Comparison of ENCODE assay signal across 1 cellular context in the genomic region with DNA sequence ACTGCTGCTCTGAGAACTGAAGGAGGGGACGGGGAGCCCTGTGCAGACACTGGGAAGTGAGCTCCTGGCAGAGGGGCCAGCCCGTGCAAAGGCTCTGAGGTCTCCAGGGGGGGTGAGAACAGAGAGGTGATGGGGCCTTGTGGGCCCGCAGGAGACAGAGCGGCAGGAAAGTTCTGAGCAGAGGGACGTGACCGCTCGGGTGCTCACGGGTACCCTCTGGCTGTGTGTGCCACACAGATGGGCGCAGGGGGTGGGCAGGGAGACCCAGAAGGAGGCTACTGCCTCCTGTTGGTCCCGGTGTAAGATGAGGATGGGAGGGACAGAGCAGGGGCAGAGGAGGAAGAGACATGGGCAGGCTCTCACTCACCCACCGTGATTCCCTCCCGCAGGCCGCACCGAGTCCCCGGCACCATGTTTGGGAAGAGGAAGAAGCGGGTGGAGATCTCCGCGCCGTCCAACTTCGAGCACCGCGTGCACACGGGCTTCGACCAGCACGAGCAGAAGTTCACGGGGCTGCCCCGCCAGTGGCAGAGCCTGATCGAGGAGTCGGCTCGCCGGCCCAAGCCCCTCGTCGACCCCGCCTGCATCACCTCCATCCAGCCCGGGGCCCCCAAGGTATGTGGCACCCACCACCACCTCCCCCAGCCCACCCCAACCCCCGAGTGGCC.
TF ChIP-seq lines count a peak whose summit lies in the region.

No MANE protein-coding gene starts in this region.

TF ChIP-seq in GM23338, 12 proteins besides CTCF, POLR2A, EP300 and RAD21:
- TF ChIP-seq JUNB (IDR thresholded peaks at IDR 0.05; ENCODE audit: unreplicated experiment) (no peak), POLR2AphosphoS5 (IDR thresholded peaks at IDR 0.05; ENCODE audit: low read depth) (no peak), EZH2phosphoT487 (IDR thresholded peaks at IDR 0.05; ENCODE audit: unreplicated experiment) (no peak), ZNF331 (CRISPR knock-in tag; IDR thresholded peaks at IDR 0.05; ENCODE audit: low read depth) (no peak), STAT1 (IDR thresholded peaks at IDR 0.05; ENCODE audit: unreplicated experiment) (no peak), EZH2 (IDR thresholded peaks at IDR 0.05; ENCODE audit: low read depth, unreplicated experiment) (no peak), ZNF114 (CRISPR knock-in tag; IDR thresholded peaks at IDR 0.05) (no peak), CREB1 (CRISPR knock-in tag; IDR thresholded peaks at IDR 0.05; ENCODE audit: low read depth) (no peak), NANOG (IDR thresholded peaks at IDR 0.05; ENCODE audit: borderline replicate concordance) (no peak)
- TF ChIP-seq, protein P1, sequence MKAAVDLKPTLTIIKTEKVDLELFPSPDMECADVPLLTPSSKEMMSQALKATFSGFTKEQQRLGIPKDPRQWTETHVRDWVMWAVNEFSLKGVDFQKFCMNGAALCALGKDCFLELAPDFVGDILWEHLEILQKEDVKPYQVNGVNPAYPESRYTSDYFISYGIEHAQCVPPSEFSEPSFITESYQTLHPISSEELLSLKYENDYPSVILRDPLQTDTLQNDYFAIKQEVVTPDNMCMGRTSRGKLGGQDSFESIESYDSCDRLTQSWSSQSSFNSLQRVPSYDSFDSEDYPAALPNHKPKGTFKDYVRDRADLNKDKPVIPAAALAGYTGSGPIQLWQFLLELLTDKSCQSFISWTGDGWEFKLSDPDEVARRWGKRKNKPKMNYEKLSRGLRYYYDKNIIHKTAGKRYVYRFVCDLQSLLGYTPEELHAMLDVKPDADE (IDR thresholded peaks at IDR 0.05): no peak
- TF ChIP-seq, protein P2, sequence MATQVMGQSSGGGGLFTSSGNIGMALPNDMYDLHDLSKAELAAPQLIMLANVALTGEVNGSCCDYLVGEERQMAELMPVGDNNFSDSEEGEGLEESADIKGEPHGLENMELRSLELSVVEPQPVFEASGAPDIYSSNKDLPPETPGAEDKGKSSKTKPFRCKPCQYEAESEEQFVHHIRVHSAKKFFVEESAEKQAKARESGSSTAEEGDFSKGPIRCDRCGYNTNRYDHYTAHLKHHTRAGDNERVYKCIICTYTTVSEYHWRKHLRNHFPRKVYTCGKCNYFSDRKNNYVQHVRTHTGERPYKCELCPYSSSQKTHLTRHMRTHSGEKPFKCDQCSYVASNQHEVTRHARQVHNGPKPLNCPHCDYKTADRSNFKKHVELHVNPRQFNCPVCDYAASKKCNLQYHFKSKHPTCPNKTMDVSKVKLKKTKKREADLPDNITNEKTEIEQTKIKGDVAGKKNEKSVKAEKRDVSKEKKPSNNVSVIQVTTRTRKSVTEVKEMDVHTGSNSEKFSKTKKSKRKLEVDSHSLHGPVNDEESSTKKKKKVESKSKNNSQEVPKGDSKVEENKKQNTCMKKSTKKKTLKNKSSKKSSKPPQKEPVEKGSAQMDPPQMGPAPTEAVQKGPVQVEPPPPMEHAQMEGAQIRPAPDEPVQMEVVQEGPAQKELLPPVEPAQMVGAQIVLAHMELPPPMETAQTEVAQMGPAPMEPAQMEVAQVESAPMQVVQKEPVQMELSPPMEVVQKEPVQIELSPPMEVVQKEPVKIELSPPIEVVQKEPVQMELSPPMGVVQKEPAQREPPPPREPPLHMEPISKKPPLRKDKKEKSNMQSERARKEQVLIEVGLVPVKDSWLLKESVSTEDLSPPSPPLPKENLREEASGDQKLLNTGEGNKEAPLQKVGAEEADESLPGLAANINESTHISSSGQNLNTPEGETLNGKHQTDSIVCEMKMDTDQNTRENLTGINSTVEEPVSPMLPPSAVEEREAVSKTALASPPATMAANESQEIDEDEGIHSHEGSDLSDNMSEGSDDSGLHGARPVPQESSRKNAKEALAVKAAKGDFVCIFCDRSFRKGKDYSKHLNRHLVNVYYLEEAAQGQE (IDR thresholded peaks at IDR 0.05; ENCODE audit: unreplicated experiment): no peak
- TF ChIP-seq, protein P3, sequence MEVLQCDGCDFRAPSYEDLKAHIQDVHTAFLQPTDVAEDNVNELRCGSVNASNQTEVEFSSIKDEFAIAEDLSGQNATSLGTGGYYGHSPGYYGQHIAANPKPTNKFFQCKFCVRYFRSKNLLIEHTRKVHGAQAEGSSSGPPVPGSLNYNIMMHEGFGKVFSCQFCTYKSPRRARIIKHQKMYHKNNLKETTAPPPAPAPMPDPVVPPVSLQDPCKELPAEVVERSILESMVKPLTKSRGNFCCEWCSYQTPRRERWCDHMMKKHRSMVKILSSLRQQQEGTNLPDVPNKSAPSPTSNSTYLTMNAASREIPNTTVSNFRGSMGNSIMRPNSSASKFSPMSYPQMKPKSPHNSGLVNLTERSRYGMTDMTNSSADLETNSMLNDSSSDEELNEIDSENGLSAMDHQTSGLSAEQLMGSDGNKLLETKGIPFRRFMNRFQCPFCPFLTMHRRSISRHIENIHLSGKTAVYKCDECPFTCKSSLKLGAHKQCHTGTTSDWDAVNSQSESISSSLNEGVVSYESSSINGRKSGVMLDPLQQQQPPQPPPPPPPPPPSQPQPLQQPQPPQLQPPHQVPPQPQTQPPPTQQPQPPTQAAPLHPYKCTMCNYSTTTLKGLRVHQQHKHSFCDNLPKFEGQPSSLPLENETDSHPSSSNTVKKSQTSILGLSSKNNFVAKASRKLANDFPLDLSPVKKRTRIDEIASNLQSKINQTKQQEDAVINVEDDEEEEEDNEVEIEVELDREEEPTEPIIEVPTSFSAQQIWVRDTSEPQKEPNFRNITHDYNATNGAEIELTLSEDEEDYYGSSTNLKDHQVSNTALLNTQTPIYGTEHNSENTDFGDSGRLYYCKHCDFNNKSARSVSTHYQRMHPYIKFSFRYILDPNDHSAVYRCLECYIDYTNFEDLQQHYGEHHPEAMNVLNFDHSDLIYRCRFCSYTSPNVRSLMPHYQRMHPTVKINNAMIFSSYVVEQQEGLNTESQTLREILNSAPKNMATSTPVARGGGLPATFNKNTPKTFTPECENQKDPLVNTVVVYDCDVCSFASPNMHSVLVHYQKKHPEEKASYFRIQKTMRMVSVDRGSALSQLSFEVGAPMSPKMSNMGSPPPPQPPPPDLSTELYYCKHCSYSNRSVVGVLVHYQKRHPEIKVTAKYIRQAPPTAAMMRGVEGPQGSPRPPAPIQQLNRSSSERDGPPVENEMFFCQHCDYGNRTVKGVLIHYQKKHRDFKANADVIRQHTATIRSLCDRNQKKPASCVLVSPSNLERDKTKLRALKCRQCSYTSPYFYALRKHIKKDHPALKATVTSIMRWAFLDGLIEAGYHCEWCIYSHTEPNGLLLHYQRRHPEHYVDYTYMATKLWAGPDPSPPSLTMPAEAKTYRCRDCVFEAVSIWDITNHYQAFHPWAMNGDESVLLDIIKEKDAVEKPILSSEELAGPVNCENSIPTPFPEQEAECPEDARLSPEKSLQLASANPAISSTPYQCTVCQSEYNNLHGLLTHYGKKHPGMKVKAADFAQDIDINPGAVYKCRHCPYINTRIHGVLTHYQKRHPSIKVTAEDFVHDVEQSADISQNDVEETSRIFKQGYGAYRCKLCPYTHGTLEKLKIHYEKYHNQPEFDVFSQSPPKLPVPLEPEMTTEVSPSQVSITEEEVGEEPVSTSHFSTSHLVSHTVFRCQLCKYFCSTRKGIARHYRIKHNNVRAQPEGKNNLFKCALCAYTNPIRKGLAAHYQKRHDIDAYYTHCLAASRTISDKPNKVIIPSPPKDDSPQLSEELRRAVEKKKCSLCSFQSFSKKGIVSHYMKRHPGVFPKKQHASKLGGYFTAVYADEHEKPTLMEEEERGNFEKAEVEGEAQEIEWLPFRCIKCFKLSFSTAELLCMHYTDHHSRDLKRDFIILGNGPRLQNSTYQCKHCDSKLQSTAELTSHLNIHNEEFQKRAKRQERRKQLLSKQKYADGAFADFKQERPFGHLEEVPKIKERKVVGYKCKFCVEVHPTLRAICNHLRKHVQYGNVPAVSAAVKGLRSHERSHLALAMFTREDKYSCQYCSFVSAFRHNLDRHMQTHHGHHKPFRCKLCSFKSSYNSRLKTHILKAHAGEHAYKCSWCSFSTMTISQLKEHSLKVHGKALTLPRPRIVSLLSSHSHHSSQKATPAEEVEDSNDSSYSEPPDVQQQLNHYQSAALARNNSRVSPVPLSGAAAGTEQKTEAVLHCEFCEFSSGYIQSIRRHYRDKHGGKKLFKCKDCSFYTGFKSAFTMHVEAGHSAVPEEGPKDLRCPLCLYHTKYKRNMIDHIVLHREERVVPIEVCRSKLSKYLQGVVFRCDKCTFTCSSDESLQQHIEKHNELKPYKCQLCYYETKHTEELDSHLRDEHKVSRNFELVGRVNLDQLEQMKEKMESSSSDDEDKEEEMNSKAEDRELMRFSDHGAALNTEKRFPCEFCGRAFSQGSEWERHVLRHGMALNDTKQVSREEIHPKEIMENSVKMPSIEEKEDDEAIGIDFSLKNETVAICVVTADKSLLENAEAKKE (CRISPR knock-in tag; IDR thresholded peaks at IDR 0.05): no peak
TF ChIP-seq in GM23338: peak in this region for 0.
